1 cellular context compared by ENCODE assay signal in the genomic region with DNA sequence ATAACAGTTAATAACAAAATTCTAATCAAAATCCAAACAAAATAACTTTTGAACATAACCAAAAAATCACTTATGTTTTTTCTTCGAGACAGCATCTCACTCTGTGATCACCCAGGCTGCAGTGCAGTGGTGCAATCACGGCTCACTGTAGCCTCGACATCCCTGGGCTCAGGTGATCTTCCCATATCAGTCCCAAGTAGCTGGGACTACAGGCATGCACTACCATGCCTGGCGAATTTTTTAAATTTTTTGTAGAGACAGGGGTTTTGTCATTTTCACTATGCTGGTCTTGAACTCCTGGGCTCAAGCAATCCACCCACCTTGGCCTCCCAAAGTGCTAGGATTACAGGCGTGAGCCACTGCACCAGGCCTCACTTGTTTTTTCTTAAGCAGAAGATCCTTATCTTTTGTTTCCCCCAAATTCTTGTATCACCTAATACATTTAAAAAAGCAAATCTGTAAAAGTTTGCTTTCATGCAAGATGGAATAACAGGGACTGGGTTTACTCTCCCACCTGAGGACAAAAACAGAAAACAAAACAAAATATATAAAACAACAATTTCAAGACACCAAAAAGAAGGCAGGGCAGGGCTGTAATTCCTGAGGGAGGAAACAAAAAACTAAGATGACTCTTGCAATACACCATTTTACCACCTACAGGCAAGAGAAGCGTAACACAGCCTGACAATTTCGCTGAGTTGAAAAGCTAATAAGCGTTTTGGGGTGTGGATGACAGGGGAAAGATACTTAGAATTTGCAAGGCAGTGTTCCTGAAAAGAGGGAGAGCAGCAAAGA.
TF ChIP-seq lines count a peak whose summit lies in the region.

No MANE protein-coding gene starts in this region.

TF ChIP-seq in HepG2, 621 proteins besides CTCF, POLR2A, EP300 and RAD21 (continued from another document):
- TF ChIP-seq, protein P1, sequence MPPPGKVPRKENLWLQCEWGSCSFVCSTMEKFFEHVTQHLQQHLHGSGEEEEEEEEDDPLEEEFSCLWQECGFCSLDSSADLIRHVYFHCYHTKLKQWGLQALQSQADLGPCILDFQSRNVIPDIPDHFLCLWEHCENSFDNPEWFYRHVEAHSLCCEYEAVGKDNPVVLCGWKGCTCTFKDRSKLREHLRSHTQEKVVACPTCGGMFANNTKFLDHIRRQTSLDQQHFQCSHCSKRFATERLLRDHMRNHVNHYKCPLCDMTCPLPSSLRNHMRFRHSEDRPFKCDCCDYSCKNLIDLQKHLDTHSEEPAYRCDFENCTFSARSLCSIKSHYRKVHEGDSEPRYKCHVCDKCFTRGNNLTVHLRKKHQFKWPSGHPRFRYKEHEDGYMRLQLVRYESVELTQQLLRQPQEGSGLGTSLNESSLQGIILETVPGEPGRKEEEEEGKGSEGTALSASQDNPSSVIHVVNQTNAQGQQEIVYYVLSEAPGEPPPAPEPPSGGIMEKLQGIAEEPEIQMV (CRISPR knock-in tag; IDR thresholded peaks at IDR 0.05; ENCODE audit: low read depth): no peak
- TF ChIP-seq PPARG (CRISPR knock-in tag; conservative IDR thresholded peaks at IDR 0.05) (no peak), EEA1 (CRISPR knock-in tag; IDR thresholded peaks at IDR 0.05; ENCODE audit: borderline replicate concordance) (no peak), MED1 (CRISPR knock-in tag; IDR thresholded peaks at IDR 0.05) (no peak), SIX1 (CRISPR knock-in tag; IDR thresholded peaks at IDR 0.05; ENCODE audit: borderline replicate concordance) (no peak), HES4 (CRISPR knock-in tag; IDR thresholded peaks at IDR 0.05; ENCODE audit: borderline replicate concordance) (no peak), ATAD3A (CRISPR knock-in tag; IDR thresholded peaks at IDR 0.05) (no peak)
